In genomic region chr4:154491731-154492249, GRCh38 we compare ENCODE assay signal across 8 cellular contexts. TPM values are rescaled to one million over a fixed set of nuclear protein-coding genes. Genes with fewer than 3 reads are reported as not detected.
DNase-seq lines count a peak whose midpoint lies in the region; ATAC-seq, FAIRE-seq and TF ChIP-seq lines count a peak whose summit lies in the region.

A gene with protein sequence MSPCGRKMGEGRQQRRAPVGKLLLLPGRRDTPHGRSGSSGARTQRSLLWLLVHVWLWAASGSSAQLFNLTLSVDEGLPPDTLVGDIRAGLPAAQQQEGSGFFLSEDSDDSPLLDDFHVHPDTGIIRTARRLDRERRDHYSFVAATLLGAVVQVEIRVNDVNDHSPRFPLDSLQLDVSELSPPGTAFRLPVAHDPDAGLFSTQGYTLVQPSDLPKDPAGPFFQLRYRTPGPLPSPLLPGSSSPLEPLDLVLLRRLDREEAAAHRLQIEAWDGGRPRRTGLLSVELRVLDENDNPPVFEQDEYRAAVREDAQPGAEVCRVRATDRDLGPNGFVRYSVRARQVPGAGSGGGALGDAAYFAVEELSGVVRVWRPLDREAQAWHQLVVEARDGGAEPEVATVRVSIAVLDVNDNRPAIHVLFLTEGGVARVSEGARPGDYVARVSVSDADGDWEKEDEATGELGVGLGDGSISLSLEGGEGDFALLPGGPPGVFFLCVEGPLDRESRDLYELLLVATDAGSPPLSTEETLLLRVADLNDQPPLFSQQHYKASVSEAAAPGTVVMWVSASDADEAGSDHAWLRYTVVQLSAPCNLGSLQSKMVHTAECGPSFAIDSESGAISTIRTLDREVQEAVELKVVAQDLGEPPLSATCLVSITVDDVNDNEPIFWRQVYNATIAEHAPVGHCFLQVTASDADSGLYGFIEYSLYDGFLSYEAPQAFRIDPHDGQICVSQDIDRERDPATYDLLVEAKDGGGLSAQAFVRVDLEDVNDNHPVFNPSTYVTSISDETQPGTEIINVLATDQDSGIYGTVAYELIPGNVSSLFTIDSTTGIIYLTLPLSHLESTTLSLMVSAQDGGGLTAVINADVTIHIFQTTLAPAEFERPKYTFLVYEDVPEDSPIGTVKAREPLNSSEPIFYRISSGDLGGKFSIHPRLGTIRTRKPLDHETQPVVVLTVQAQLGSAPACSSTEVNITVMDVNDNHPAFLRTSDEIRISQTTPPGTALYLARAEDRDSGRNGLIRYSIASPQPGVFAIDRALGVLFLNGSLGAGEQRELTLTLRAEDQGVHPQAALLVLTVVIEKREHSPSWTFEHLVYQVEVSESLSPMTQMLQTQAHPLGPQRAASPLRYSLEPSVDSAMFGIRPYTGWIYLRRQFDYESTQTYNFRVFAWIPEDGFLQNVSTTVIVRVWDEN (N-terminal part only) (minus strand): TSS chr4:154491799. CDS start chr4:154491355, 444 bp downstream.

- H2AFZ ChIP-seq in mesenchymal stem cell (ENCODE audit: low read depth, low read length), result peak within 1 kb of the TSS; percentile 43

- H3K4me3 ChIP-seq in mesenchymal stem cell (ENCODE audit: insufficient read depth in 1 of 2, low read depth in 1 of 2, low read length in 2 of 2), result peak within 1 kb of the TSS; percentile 42 to 66
- H3K4me3 ChIP-seq in upper lobe of right lung, result peak within 1 kb of the TSS; percentile 31

- no peak within 1 kb of the TSS for H2BK12ac ChIP-seq in mesenchymal stem cell (ENCODE audit: low read length in 2 of 2)

- no peak within 1 kb of the TSS for H3K4ac ChIP-seq in mesenchymal stem cell (ENCODE audit: low read depth in 1 of 2, low read length in 2 of 2)

- no peak within 1 kb of the TSS for H2BK5ac ChIP-seq in mesenchymal stem cell (ENCODE audit: low read depth, low read length, poor library complexity, severe bottlenecking)

- H3K4me2 ChIP-seq in mesenchymal stem cell (ENCODE audit: low read length, poor library complexity, severe bottlenecking), result peak within 1 kb of the TSS; percentile 95

- H3K27me3 ChIP-seq in mesenchymal stem cell (ENCODE audit: control insufficient read depth in 1 of 2, insufficient read depth in 1 of 2, low read length in 2 of 2) (peaks cover 60 to 90% of the 10 kb centered on the region in 2 experiments), upper lobe of right lung (peaks cover 58% of the 10 kb centered on the region)

- H3K18ac ChIP-seq in mesenchymal stem cell (ENCODE audit: low read depth in 1 of 2, low read length in 2 of 2), result peak within 1 kb of the TSS in 1 of 2 experiments; percentile 70

- H3K9me3 ChIP-seq in mesenchymal stem cell (ENCODE audit: control insufficient read depth, low read length) (no peaks in the 10 kb centered on the region), upper lobe of right lung (no peaks in the 10 kb centered on the region)

- DNase-seq in GM12892 (ENCODE audit: insufficient read length) (peak; percentile 19), NOMO-1 (lab: John Stamatoyannopoulos, UW; ENCODE audit: unreplicated experiment in 2 of 2) (peak; percentile 37 to 61), cerebellum (ENCODE audit: low spot score) (no peak), mesenchymal stem cell (no peak), upper lobe of right lung (no peak), Ammon's horn (ENCODE audit: low spot score) (no peak)

- H3K9ac ChIP-seq in mesenchymal stem cell (ENCODE audit: low read length), result no peak within 1 kb of the TSS

- no peak within 1 kb of the TSS for H3K23ac ChIP-seq in mesenchymal stem cell (ENCODE audit: low read length in 2 of 2)

- FAIRE-seq in GM12892 (lab: Jason Lieb, UNC), result no peak

- no peak within 1 kb of the TSS for H2BK120ac ChIP-seq in mesenchymal stem cell (ENCODE audit: low read depth, low read length)

- WGBS in mesenchymal stem cell, result 2% methylated on average over 38 of the region's 42 CpGs

- TF ChIP-seq POLR2A in GM12892 (IDR thresholded peaks at IDR 0.05; ENCODE audit: low read depth, low read length), result no peak

- no peak within 1 kb of the TSS for H2BK15ac ChIP-seq in mesenchymal stem cell (ENCODE audit: low read depth, poor library complexity, severe bottlenecking)

- no peak within 1 kb of the TSS for H4K91ac ChIP-seq in mesenchymal stem cell (ENCODE audit: low read length)

- peak within 1 kb of the TSS; percentile 37 for H4K8ac ChIP-seq in mesenchymal stem cell (ENCODE audit: low read length)

- H3K36me3 ChIP-seq in mesenchymal stem cell (ENCODE audit: control insufficient read depth in 1 of 2, insufficient read depth in 2 of 2, low read depth in 1 of 2, low read length in 2 of 2) (no peaks in the 10 kb centered on the region), upper lobe of right lung (no peaks in the 10 kb centered on the region)

- peak within 1 kb of the TSS; percentile 35; the same call in 1 of the 2 replicates for H3K27ac ChIP-seq in 22Rv1
- H3K27ac ChIP-seq in mesenchymal stem cell (ENCODE audit: low read length, poor library complexity, severe bottlenecking), result no peak within 1 kb of the TSS
- no peak within 1 kb of the TSS for H3K27ac ChIP-seq in upper lobe of right lung

- H3K79me1 ChIP-seq in mesenchymal stem cell (replicated peaks; ENCODE audit: low read length, poor library complexity, severe bottlenecking), result no peaks in the 10 kb centered on the region

- ATAC-seq in HG02642 (IDR thresholded peaks at IDR 0.05; ENCODE audit: poor library complexity, unreplicated experiment) (peak; percentile 50), upper lobe of right lung (peak; percentile 32)

- TF ChIP-seq CTCF in 22Rv1 (IDR thresholded peaks at IDR 0.05) (no peak), upper lobe of right lung (IDR thresholded peaks at IDR 0.05) (no peak)

- intact Hi-C loops in upper lobe of right lung (cut with DNase I), result no loop called here

- no peak within 1 kb of the TSS for H2AK5ac ChIP-seq in mesenchymal stem cell (ENCODE audit: low read length, severe bottlenecking)

- H3K4me1 ChIP-seq in mesenchymal stem cell (ENCODE audit: control insufficient read depth, insufficient read depth, low read depth, low read length) (peaks cover 21% of the 10 kb centered on the region), upper lobe of right lung (peaks cover 11% of the 10 kb centered on the region)

- H3K14ac ChIP-seq in mesenchymal stem cell (ENCODE audit: low read length in 2 of 2), result no peak within 1 kb of the TSS

RNA-seq across cellular contexts. Expression of the gene that starts here (rescaled TPM):
- polyA plus RNA-seq in GM12892 (2012; ENCODE audit: missing spikeins), result 0.04 TPM
- total RNA-seq in cerebellum, result 12.2 TPM
- polyA plus RNA-seq in mesenchymal stem cell (2013, experiment 1 of 2), result under 0.01 TPM
- polyA plus RNA-seq in mesenchymal stem cell (2013, experiment 2 of 2), result under 0.01 TPM
- 0.32 TPM for total RNA-seq in upper lobe of right lung

Comparison
In these comparisons a context has a peak if more than half of its experiments do, and no peak if none do; other contexts are left out.
1. Peak in ATAC-seq and H3K4me3 ChIP-seq in upper lobe of right lung; RNA of the gene not detected or under 1 TPM.
2. DNase-seq: peak in GM12892 (single experiment) and NOMO-1 (2 of 2); none in cerebellum (single experiment), mesenchymal stem cell (single experiment), upper lobe of right lung (single experiment) and Ammon's horn (single experiment).